In genomic region chr21:43894206-43894577, GRCh38 we compare ENCODE assay signal across 18 cellular contexts. TPM values are rescaled to one million over a fixed set of nuclear protein-coding genes. Genes with fewer than 3 reads are reported as not detected.
DNase-seq lines count a peak whose midpoint lies in the region; ATAC-seq and TF ChIP-seq lines count a peak whose summit lies in the region.
"Had no signal": no experiment of that assay in that cellular context is flagged by ENCODE, and none has a peak within 500 bp of the region (broad histone marks: within the 10 kb centered on the region; RNA-seq: fewer than 3 reads in every experiment).

No MANE protein-coding gene starts in this region.

- H3K4me3 ChIP-seq in A673 (ENCODE audit: low read depth, low read length, poor library complexity, severe bottlenecking) = peak overlapping the region; percentile 11
- H3K4me3 ChIP-seq in CD4-positive, alpha-beta memory T cell (ENCODE audit: low read length in 2 of 2) = no peak overlapping the region
- peak overlapping the region; percentile 2 for H3K4me3 ChIP-seq in mononuclear cell (ENCODE audit: low read length)
- H3K4me3 ChIP-seq in PC-3 (ENCODE audit: low read length) = no peak overlapping the region
- H3K4me3 ChIP-seq: ovary had no signal

- CTCF ChIA-PET in A673 (lab: Charles Lee) (no interaction called here), PC-3 (lab: Charles Lee) (no interaction called here)
- CTCF ChIA-PET in CD4-positive, alpha-beta memory T cell (lab: Charles Lee; ENCODE audit: partially characterized antibody) = interaction anchor here (0.7 to 2.6 kb wide), 4 partner anchors 24 to 84 kb away, joined by 3 to 8 read pairs (median 4); no protein-coding TSS in a partner anchor
- CTCF ChIA-PET in activated CD8-positive, alpha-beta T cell treated with anti-CD3 and anti-CD28 coated beads, Interleukin-2, amount 10 ng/mL, durations not matched to agents 7 days and 5 days (lab: Charles Lee) = interaction anchor here (0.6 to 3.1 kb wide), 8 partner anchors 11 to 83 kb away, joined by 3 to 20 read pairs (median 4); no protein-coding TSS in a partner anchor

- POLR2A ChIA-PET in A673 (lab: Charles Lee; ENCODE audit: low non-redundant PET) = no interaction called here
- POLR2A ChIA-PET in CD4-positive, alpha-beta memory T cell (lab: Charles Lee; ENCODE audit: partially characterized antibody) = interaction anchor here (0.9 to 1.0 kb wide), 2 partner anchors 24 kb away, joined by 3 to 4 read pairs; no protein-coding TSS in a partner anchor
- POLR2A ChIA-PET in activated CD8-positive, alpha-beta T cell treated with anti-CD3 and anti-CD28 coated beads, Interleukin-2, amount 10 ng/mL, durations not matched to agents 7 days and 5 days (lab: Charles Lee) = interaction anchor here (0.6 kb wide), 1 partner anchor 1046 kb away, joined by 3 read pairs; no protein-coding TSS in a partner anchor
- POLR2A ChIA-PET in PC-3 (lab: Charles Lee; ENCODE audit: unreplicated experiment) = no interaction called here

- peaks cover 28 to 52% (median 42%) of the 10 kb centered on the region in 4 donors for H3K4me1 Mint-ChIP-seq in CD4-positive, alpha-beta memory T cell
- peaks cover 41% of the 10 kb centered on the region for H3K4me1 Mint-ChIP-seq in activated CD8-positive, alpha-beta T cell treated with anti-CD3 and anti-CD28 coated beads, Interleukin-2, amount 10 ng/mL, durations not matched to agents 7 days and 5 days (ENCODE audit: low read depth)

- H3K9me3 ChIP-seq in A673 (ENCODE audit: low read depth, low read length, poor library complexity, severe bottlenecking) = peaks cover 6% of the 10 kb centered on the region
- H3K9me3 ChIP-seq in CD4-positive, alpha-beta memory T cell (ENCODE audit: control insufficient read depth in 1 of 2, low read length in 2 of 2) = no peaks in the 10 kb centered on the region
- no peaks in the 10 kb centered on the region for H3K9me3 ChIP-seq in mononuclear cell (ENCODE audit: low read depth, low read length)
- no peaks in the 10 kb centered on the region for H3K9me3 ChIP-seq in PC-3 (ENCODE audit: low read length)
- H3K9me3 ChIP-seq: gastroesophageal sphincter, ovary had no signal

- no peak overlapping the region for H2AFZ ChIP-seq in PC-3 (ENCODE audit: low read length)

- H3F3A ChIP-seq in PC-3 (ENCODE audit: low read length, unreplicated experiment) = no peaks in the 10 kb centered on the region

- H3K4me3 Mint-ChIP-seq in CD4-positive, alpha-beta memory T cell = peak overlapping the region; percentile 37 to 84 (median 72)
- H3K4me3 Mint-ChIP-seq in activated CD8-positive, alpha-beta T cell treated with anti-CD3 and anti-CD28 coated beads, Interleukin-2, amount 10 ng/mL, durations not matched to agents 7 days and 5 days = peak overlapping the region; percentile 61
- H3K4me3 Mint-ChIP-seq: endodermal cell had no signal

- no peaks in the 10 kb centered on the region for H3K36me3 ChIP-seq in A673 (ENCODE audit: insufficient read depth, low read length, poor library complexity, severe bottlenecking)
- H3K36me3 ChIP-seq in CD4-positive, alpha-beta memory T cell (ENCODE audit: insufficient read depth, low read length) = peaks cover 4% of the 10 kb centered on the region
- H3K36me3 ChIP-seq in PC-3 (ENCODE audit: low read depth, low read length) = peaks cover 8% of the 10 kb centered on the region; the same call in 1 of the 2 replicates
- H3K36me3 ChIP-seq: ovary had no signal

- H3K79me2 ChIP-seq in PC-3 (ENCODE audit: low read length) = peaks cover 23% of the 10 kb centered on the region

- peak; percentile 5 for ATAC-seq in activated CD8-positive, alpha-beta T cell treated with anti-CD3 and anti-CD28 coated beads, Interleukin-2, amount 10 ng/mL, durations not matched to agents 7 days and 5 days
- ATAC-seq in PC-3 = no peak
- ATAC-seq: gastroesophageal sphincter had no signal

- H3K27me3 ChIP-seq in A673 (replicated peaks; ENCODE audit: insufficient read depth, low read depth, low read length, poor library complexity) = no peaks in the 10 kb centered on the region
- H3K27me3 ChIP-seq in CD4-positive, alpha-beta memory T cell (ENCODE audit: insufficient read depth, low read length) = no peaks in the 10 kb centered on the region
- H3K27me3 ChIP-seq in mononuclear cell (ENCODE audit: insufficient read depth, low read length) = no peaks in the 10 kb centered on the region
- H3K27me3 ChIP-seq in PC-3 (ENCODE audit: low read length) = no peaks in the 10 kb centered on the region
- H3K27me3 ChIP-seq: gastroesophageal sphincter, ovary had no signal

- peak overlapping the region; percentile 14 to 87 (median 49) for H3K27ac Mint-ChIP-seq in CD4-positive, alpha-beta memory T cell
- peak overlapping the region; percentile 64 for H3K27ac Mint-ChIP-seq in activated CD8-positive, alpha-beta T cell treated with anti-CD3 and anti-CD28 coated beads, Interleukin-2, amount 10 ng/mL, durations not matched to agents 7 days and 5 days
- H3K27ac Mint-ChIP-seq: endodermal cell had no signal

- BruUV-seq in A673 (replicated peaks; lab: Mats Ljungman, UMichigan) (no TSS peak), PC-3 (replicated peaks; lab: Mats Ljungman, UMichigan) (no TSS peak)

- no peaks in the 10 kb centered on the region for H4K20me1 ChIP-seq in PC-3 (ENCODE audit: low read length)

- DNase-seq in A673 (ENCODE audit: low spot score) = no peak
- no peak for DNase-seq in CD4-positive, alpha-beta memory T cell
- DNase-seq in activated CD8-positive, alpha-beta T cell treated with anti-CD3 and anti-CD28 coated beads, Interleukin-2, amount 10 ng/mL, durations not matched to agents 7 days and 5 days = no peak
- no peak for DNase-seq in retina
- DNase-seq in islet precursor cell = no peak
- no peak for DNase-seq in nucleus accumbens (lab: John Stamatoyannopoulos, UW)
- no peak for DNase-seq in PC-3
- DNase-seq: caudate nucleus; EL; endodermal cell; midbrain; NCI-H2029; NCI-H510A treated with DMSO at 0.1 percent for 48 hours; stimulated activated CD4-positive, alpha-beta T cell treated with anti-CD3 and anti-CD28 coated beads, Interleukin-12 subunit alpha, Interleukin-12 subunit beta, amount 100 ng/mL, for 4 hours had no signal

- H3K36me3 Mint-ChIP-seq in CD4-positive, alpha-beta memory T cell = peaks cover 21 to 27% of the 10 kb centered on the region in 2 donors
- H3K36me3 Mint-ChIP-seq in activated CD8-positive, alpha-beta T cell treated with anti-CD3 and anti-CD28 coated beads, Interleukin-2, amount 10 ng/mL, durations not matched to agents 7 days and 5 days (ENCODE audit: low read depth) = peaks cover 37% of the 10 kb centered on the region

- peak overlapping the region; percentile 37 for H3K27ac ChIP-seq in A673 (ENCODE audit: low read depth, low read length, poor library complexity, severe bottlenecking)
- peak overlapping the region; percentile 27 for H3K27ac ChIP-seq in CD4-positive, alpha-beta memory T cell (ENCODE audit: low read depth, low read length)
- no peak overlapping the region for H3K27ac ChIP-seq in PC-3 (ENCODE audit: low read length)
- H3K27ac ChIP-seq: C4-2B, ovary had no signal

- no peak for TF ChIP-seq CTCF in A673 (conservative IDR thresholded peaks at IDR 0.05; ENCODE audit: low read depth, low read length)
- TF ChIP-seq CTCF in PC-3 (conservative IDR thresholded peaks at IDR 0.05; ENCODE audit: low read depth, low read length) = no peak

- no peaks in the 10 kb centered on the region for H3K9me2 ChIP-seq in PC-3 (replicated peaks; ENCODE audit: low read length)

- no peaks in the 10 kb centered on the region for H3K27me3 Mint-ChIP-seq in CD4-positive, alpha-beta memory T cell
- H3K27me3 Mint-ChIP-seq in activated CD8-positive, alpha-beta T cell treated with anti-CD3 and anti-CD28 coated beads, Interleukin-2, amount 10 ng/mL, durations not matched to agents 7 days and 5 days (ENCODE audit: low read depth) = no peaks in the 10 kb centered on the region

- peaks cover 0 to 3% (median 0%) of the 10 kb centered on the region in 8 donors for H3K9me3 Mint-ChIP-seq in CD4-positive, alpha-beta memory T cell
- no peaks in the 10 kb centered on the region for H3K9me3 Mint-ChIP-seq in activated CD8-positive, alpha-beta T cell treated with anti-CD3 and anti-CD28 coated beads, Interleukin-2, amount 10 ng/mL, durations not matched to agents 7 days and 5 days (ENCODE audit: insufficient read depth)

- peaks cover 9% of the 10 kb centered on the region for H3K4me1 ChIP-seq in A673 (ENCODE audit: insufficient read depth, low read length, poor library complexity, severe bottlenecking)
- peaks cover 37% of the 10 kb centered on the region for H3K4me1 ChIP-seq in CD4-positive, alpha-beta memory T cell (ENCODE audit: insufficient read depth, low read length)
- H3K4me1 ChIP-seq in mononuclear cell (ENCODE audit: insufficient read depth, low read length) = peaks cover 21% of the 10 kb centered on the region
- no peaks in the 10 kb centered on the region for H3K4me1 ChIP-seq in PC-3 (ENCODE audit: insufficient read depth, low read length)

- intact Hi-C loops in A673 (cut with micrococcal nuclease; ENCODE audit: unreplicated experiment) = no loop called here
- intact Hi-C loops in CD4-positive, alpha-beta memory T cell (cut with micrococcal nuclease) = loop anchor here (5.0 kb wide), 1 partner anchor 43 kb away; no protein-coding TSS in a partner anchor
- intact Hi-C loops in PC-3 (cut with micrococcal nuclease) = no loop called here

- no peak overlapping the region for H3K9ac ChIP-seq in PC-3 (ENCODE audit: low read length)

- no peak overlapping the region for H3K4me2 ChIP-seq in PC-3 (ENCODE audit: low read length)

RNA-seq across cellular contexts. Expression of gene AGPAT3, which starts 29.2 kb away (rescaled TPM):
- total RNA-seq in A673 (2021) (68.7 and 69.6 TPM in 2 replicates), mononuclear cell (27.7 TPM), PC-3 (2014; rRNA removed) (76.1 and 91.9 TPM in 2 replicates)
- 10 to 100 TPM; 72.4 to 76.7 TPM for total RNA-seq in CD4-positive, alpha-beta memory T cell
- polyA plus RNA-seq in CD4-positive, alpha-beta memory T cell = 10 to 100 TPM; 16.0 to 21.0 TPM
- total RNA-seq in activated CD8-positive, alpha-beta T cell treated with anti-CD3 and anti-CD28 coated beads, Interleukin-2, amount 10 ng/mL, durations not matched to agents 7 days and 5 days = 10 to 100 TPM; 70.4 to 72.5 TPM

Comparison
In these comparisons a context has a peak if more than half of its experiments do, and no peak if none do; other contexts are left out.
1. H3K4me3 ChIP-seq: peak in A673 (single experiment) and mononuclear cell (single experiment); none in CD4-positive, alpha-beta memory T cell (0 of 2) and PC-3 (single experiment).
2. CTCF ChIA-PET loops: an anchor here in CD4-positive, alpha-beta memory T cell (0.7 to 2.6 kb wide) and activated CD8-positive, alpha-beta T cell treated with anti-CD3 and anti-CD28 coated beads, Interleukin-2, amount 10 ng/mL, durations not matched to agents 7 days and 5 days (0.6 to 3.1 kb wide); none called in A673 and PC-3.
3. POLR2A ChIA-PET loops: an anchor here in CD4-positive, alpha-beta memory T cell (0.9 to 1.0 kb wide) and activated CD8-positive, alpha-beta T cell treated with anti-CD3 and anti-CD28 coated beads, Interleukin-2, amount 10 ng/mL, durations not matched to agents 7 days and 5 days (0.6 kb wide); none called in A673 and PC-3.